Comparison of ENCODE assay signal across 9 cellular contexts in the genomic region with DNA sequence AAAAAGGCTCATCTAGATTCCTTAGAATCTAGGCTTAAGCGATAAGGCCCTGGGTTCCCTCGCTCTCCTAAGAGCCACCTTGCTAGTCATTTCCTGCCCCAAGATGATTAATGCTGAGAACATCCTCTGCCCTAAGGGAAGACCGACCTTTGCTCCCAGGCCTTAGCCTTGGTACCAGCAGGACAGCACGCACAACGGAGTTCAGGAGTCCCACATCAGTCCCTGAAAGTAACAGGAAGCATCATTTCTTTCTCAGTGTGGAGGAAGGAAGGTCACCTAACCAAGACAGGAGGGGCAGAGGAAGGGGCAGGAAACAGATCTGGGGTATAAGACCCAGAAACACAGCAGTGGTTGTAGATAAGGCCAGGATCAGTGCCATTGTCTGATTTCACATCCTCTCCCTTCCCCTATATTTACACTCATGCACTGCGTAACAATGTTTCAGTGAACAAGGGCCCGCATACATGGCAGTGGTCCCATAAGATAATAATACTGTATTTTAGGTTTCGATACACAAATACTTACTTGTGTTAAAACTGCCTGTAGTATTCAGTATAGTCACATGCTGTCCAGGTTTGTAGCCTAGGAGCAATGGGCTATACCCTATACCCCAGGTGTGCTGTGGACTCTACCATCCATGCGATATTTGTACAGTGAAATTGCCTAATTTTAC. TPM values are rescaled to one million over a fixed set of nuclear protein-coding genes. Genes with fewer than 3 reads are reported as not detected.
DNase-seq lines count a peak whose midpoint lies in the region; ATAC-seq and TF ChIP-seq lines count a peak whose summit lies in the region.
"Had no signal": no experiment of that assay in that cellular context is flagged by ENCODE, and none has a peak within 500 bp of the region (broad histone marks: within the 10 kb centered on the region; RNA-seq: fewer than 3 reads in every experiment).

No MANE protein-coding gene starts in this region.

- H3K9me3 ChIP-seq in mammary epithelial cell (replicated peaks; ENCODE audit: insufficient read depth, low read length) (peaks cover 5% of the 10 kb centered on the region), mucosa of descending colon (no peaks in the 10 kb centered on the region)
- H3K9me3 ChIP-seq: testis had no signal

- H4K20me1 ChIP-seq in mammary epithelial cell (ENCODE audit: insufficient read depth, low read length): no peaks in the 10 kb centered on the region

- peak overlapping the region; percentile 44 for H2AFZ ChIP-seq in mammary epithelial cell (ENCODE audit: low read depth, low read length)

- peak; percentile 79 for ATAC-seq in mucosa of descending colon

- no TSS peak for BruUV-seq in mammary epithelial cell (replicated peaks; lab: Mats Ljungman, UMichigan)

- no peaks in the 10 kb centered on the region for H3K79me2 ChIP-seq in mammary epithelial cell (ENCODE audit: insufficient read depth, low read length)

- no peak overlapping the region for H3K4me2 ChIP-seq in mammary epithelial cell (ENCODE audit: insufficient read depth, low read depth, low read length)

- no peak overlapping the region for H3K27ac ChIP-seq in mammary epithelial cell (ENCODE audit: insufficient read depth, low read depth, low read length)
- H3K27ac ChIP-seq: testis had no signal

- 77% methylated on average over 5 of the region's 9 CpGs for WGBS in mammary epithelial cell (ENCODE audit: low coverage, missing lambda C conversion rate)

- TF ChIP-seq CTCF in mammary epithelial cell (conservative IDR thresholded peaks at IDR 0.05 in 1 of 2, IDR thresholded peaks at IDR 0.05 in 1 of 2; ENCODE audit: extremely low read depth in 1 of 2, insufficient read depth in 1 of 2, low read depth in 1 of 2, low read length in 2 of 2) (no peak), mucosa of descending colon (IDR thresholded peaks at IDR 0.05) (no peak)

- H3K4me1 ChIP-seq in mammary epithelial cell (ENCODE audit: insufficient read depth, low read length): no peaks in the 10 kb centered on the region
- peaks cover 16% of the 10 kb centered on the region for H3K4me1 ChIP-seq in mucosa of descending colon (ENCODE audit: low read depth)
- H3K4me1 ChIP-seq: testis had no signal

- dilution Hi-C loops in mammary epithelial cell (cut with HindIII; ENCODE audit: low sequenced_read_pairs): no loop called here

- in situ Hi-C loops in mammary epithelial cell (cut with MboI; ENCODE audit: low sequenced_read_pairs in 2 of 2): no loop called here

- no peak overlapping the region for H3K4me3 ChIP-seq in mammary epithelial cell (replicated peaks in 1 of 3; ENCODE audit: insufficient read depth in 1 of 3, low read depth in 2 of 3, low read length in 3 of 3)
- H3K4me3 ChIP-seq in mucosa of descending colon: no peak overlapping the region
- H3K4me3 ChIP-seq: testis had no signal

- DNase-seq in Daoy (ENCODE audit: low read depth) (peak; percentile 22), M059J (ENCODE audit: low read depth) (peak; percentile 93), mammary epithelial cell (peak; percentile 35), mucosa of descending colon (no peak), COLO829 (ENCODE audit: low spot score) (no peak), NCI-H774 (lab: John Stamatoyannopoulos, UW) (no peak), T-helper 1 cell (no peak), NCI-H345 (lab: John Stamatoyannopoulos, UW) (no peak)
- DNase-seq: testis had no signal

- H3K9ac ChIP-seq in mammary epithelial cell (ENCODE audit: insufficient read depth, low read length): no peak overlapping the region

- H3K36me3 ChIP-seq in mammary epithelial cell (ENCODE audit: insufficient read depth, low read length) (no peaks in the 10 kb centered on the region), mucosa of descending colon (ENCODE audit: low read depth) (no peaks in the 10 kb centered on the region)

- CTCF ChIA-PET in mammary epithelial cell (lab: Charles Lee; ENCODE audit: low non-redundant PET): no interaction called here

- intact Hi-C loops in mammary epithelial cell (cut with micrococcal nuclease): no loop called here
- intact Hi-C loops in mucosa of descending colon (cut with DNase I, micrococcal nuclease): no loop called here

- H3K27me3 ChIP-seq in mammary epithelial cell (ENCODE audit: insufficient read depth, low read length): no peaks in the 10 kb centered on the region
- H3K27me3 ChIP-seq: testis had no signal

RNA-seq across cellular contexts. Expression of a gene that starts 8.1 kb away (rescaled TPM):
- total RNA-seq in Daoy (2014; rRNA removed; shearing (Covaris generic)): 14.3 and 15.6 TPM in 2 replicates
- total RNA-seq in M059J (2014; rRNA removed; shearing (Covaris generic)): 15.0 and 18.4 TPM in 2 replicates
- total RNA-seq in mammary epithelial cell (1 to 10 TPM; 2.7 to 4.2 TPM), mucosa of descending colon (10 to 100 TPM; 45.6 to 77.7 (median 76.9) TPM)
- 4.1 TPM for polyA plus RNA-seq in mammary epithelial cell
- polyA minus RNA-seq in mammary epithelial cell: 0.98 TPM

RNA-seq across cellular contexts. Expression of a gene that starts 55.0 kb away (rescaled TPM):
- not detected in 2 replicates for total RNA-seq in Daoy (2014; rRNA removed; shearing (Covaris generic))
- total RNA-seq in M059J (2014; rRNA removed; shearing (Covaris generic)): not detected in 2 replicates
- total RNA-seq in mammary epithelial cell (1 to 10 TPM in 1 of 2 donors, under 1 TPM in 1; 0.83 to 1.5 TPM), mucosa of descending colon (1 to 10 TPM in 2 of 3 donors, under 1 TPM in 1; 0.82 to 2.4 (median 2.2) TPM)
- 1.5 TPM for polyA plus RNA-seq in mammary epithelial cell
- polyA minus RNA-seq in mammary epithelial cell: not detected

RNA-seq across cellular contexts. Expression of a gene that starts 55.3 kb away (rescaled TPM):
- 39.9 and 51.2 TPM in 2 replicates for total RNA-seq in Daoy (2014; rRNA removed; shearing (Covaris generic))
- 16.8 and 20.2 TPM in 2 replicates for total RNA-seq in M059J (2014; rRNA removed; shearing (Covaris generic))
- total RNA-seq in mammary epithelial cell (10 to 100 TPM; 11.5 to 20.2 TPM), mucosa of descending colon (10 to 100 TPM; 10.5 to 20.1 (median 13.3) TPM)
- 17.2 TPM for polyA plus RNA-seq in mammary epithelial cell
- polyA minus RNA-seq in mammary epithelial cell: 7.8 TPM

RNA-seq across cellular contexts. Expression of a gene that starts 55.3 kb away (rescaled TPM):
- total RNA-seq in Daoy (2014; rRNA removed; shearing (Covaris generic)): 14.4 and 14.7 TPM in 2 replicates
- 14.2 and 15.1 TPM in 2 replicates for total RNA-seq in M059J (2014; rRNA removed; shearing (Covaris generic))
- 10 to 100 TPM; 15.1 to 20.5 TPM for total RNA-seq in mammary epithelial cell
- polyA plus RNA-seq in mammary epithelial cell: 5.7 TPM
- polyA minus RNA-seq in mammary epithelial cell: 10.1 TPM
- total RNA-seq in mucosa of descending colon: 10 to 100 TPM; 11.2 to 14.1 (median 14.0) TPM

Comparison
In these comparisons a context has a peak if more than half of its experiments do, and no peak if none do; other contexts are left out.
1. DNase-seq: peak in Daoy (single experiment), M059J (single experiment) and mammary epithelial cell (single experiment); none in mucosa of descending colon (0 of 3), COLO829 (single experiment), NCI-H774 (single experiment), T-helper 1 cell (0 of 5) and NCI-H345 (single experiment).